18 cellular contexts compared by ENCODE assay signal in the genomic region with DNA sequence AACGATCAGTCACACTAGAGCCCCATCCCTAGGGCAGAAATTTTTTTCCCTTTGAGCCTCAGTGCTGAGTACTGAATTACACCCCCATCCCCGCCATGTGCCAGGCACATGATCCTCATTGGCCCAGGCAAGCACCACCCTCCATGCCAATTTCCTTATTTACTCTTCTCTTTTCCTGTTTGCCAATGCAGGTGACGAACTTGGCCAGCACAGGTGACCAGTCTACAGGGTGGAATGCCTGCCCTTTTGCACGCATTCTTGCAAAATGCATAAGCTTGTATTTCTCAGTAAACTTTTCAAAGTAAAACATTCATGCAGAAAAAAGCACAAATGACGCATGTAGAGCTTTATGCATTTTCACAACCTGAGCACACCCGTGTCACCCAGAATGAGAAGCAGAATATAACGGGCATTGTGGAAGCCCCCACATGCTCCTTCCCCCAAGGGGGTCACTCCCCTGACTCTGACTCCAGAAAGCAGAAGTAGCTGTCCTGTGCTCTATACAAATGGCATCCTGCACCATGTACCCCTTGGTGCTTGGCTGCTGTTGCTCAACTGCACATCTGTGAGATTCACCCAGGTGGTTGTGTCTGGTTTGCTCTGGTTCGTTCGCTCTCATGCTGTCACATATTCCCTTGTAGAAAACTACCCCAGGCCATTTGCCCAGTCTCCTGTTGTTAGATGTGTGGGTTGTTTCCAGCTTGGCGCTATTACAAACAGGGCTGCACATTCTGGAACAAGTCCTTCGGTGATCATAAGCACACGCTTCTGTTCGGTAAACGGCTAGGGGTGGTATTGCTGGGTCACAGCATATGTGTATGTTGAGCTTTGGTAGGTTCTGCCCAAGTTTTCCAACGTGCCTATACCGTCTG.
A peak's percentile ranks its signal among the peaks of the same experiment; 100 is the strongest.
DNase-seq lines count a peak whose midpoint lies in the region; ATAC-seq and TF ChIP-seq lines count a peak whose summit lies in the region.
"Had no signal": no experiment of that assay in that cellular context is flagged by ENCODE, and none has a peak within 500 bp of the region (broad histone marks: within the 10 kb centered on the region; RNA-seq: fewer than 3 reads in every experiment).

No MANE protein-coding gene starts in this region.

- POLR2A ChIA-PET in PC-3 (lab: Charles Lee; ENCODE audit: unreplicated experiment): no interaction called here
- POLR2A ChIA-PET in activated CD4-positive, alpha-beta memory T cell treated with anti-CD3 and anti-CD28 coated beads for 36 hours (lab: Charles Lee): no interaction called here

- intact Hi-C loops in PC-3 (cut with micrococcal nuclease) (loop anchor here (2.0 kb wide), 2 partner anchors 66 to 72 kb away; partner anchors contain the start of gene SLC6A6), left colon (cut with DNase I, micrococcal nuclease) (no loop called here), spleen (cut with DNase I; ENCODE audit: low total_unique reads) (no loop called here), adrenal gland (cut with DNase I) (no loop called here)
- intact Hi-C loops in activated CD4-positive, alpha-beta memory T cell treated with anti-CD3 and anti-CD28 coated beads for 36 hours (cut with micrococcal nuclease): no loop called here

- no peaks in the 10 kb centered on the region for H3K9me2 ChIP-seq in Karpas-422 (replicated peaks; ENCODE audit: insufficient read depth, low read length)
- H3K9me2 ChIP-seq in PC-3 (replicated peaks; ENCODE audit: low read length): no peaks in the 10 kb centered on the region

- H3K27ac ChIP-seq in Karpas-422 (ENCODE audit: low read length) (no peak overlapping the region), PC-3 (ENCODE audit: low read length) (peak overlapping the region; percentile 63), spleen (no peak overlapping the region), adrenal gland (no peak overlapping the region)
- H3K27ac ChIP-seq: vagina had no signal

- H3K4me3 Mint-ChIP-seq in activated CD4-positive, alpha-beta memory T cell treated with anti-CD3 and anti-CD28 coated beads for 36 hours: no peak overlapping the region
- H3K4me3 Mint-ChIP-seq: H9; IgD-negative memory B cell; T-helper 2 cell treated with Interferon-gamma antibody and Interleukin-4, amounts not matched to agents 5 μg/mL and 100 μg/mL, for 36 hours had no signal

- CTCF ChIA-PET in PC-3 (lab: Charles Lee): interaction anchor here (0.7 kb wide), 1 partner anchor 682 kb away, joined by 3 read pairs; no protein-coding TSS in a partner anchor
- CTCF ChIA-PET in activated CD4-positive, alpha-beta memory T cell treated with anti-CD3 and anti-CD28 coated beads for 36 hours (lab: Charles Lee): no interaction called here

- H3K4me1 Mint-ChIP-seq in activated CD4-positive, alpha-beta memory T cell treated with anti-CD3 and anti-CD28 coated beads for 36 hours (ENCODE audit: low read depth): no peaks in the 10 kb centered on the region

- H3K4me1 ChIP-seq in Karpas-422 (ENCODE audit: low read length) (peaks cover 11% of the 10 kb centered on the region), PC-3 (ENCODE audit: insufficient read depth, low read length) (peaks cover 21% of the 10 kb centered on the region), spleen (peaks cover 0 to 8% (median 3%) of the 10 kb centered on the region in 6 donors), adrenal gland (replicated peaks in 1 of 2) (no peaks in the 10 kb centered on the region)
- H3K4me1 ChIP-seq: vagina had no signal

- no peaks in the 10 kb centered on the region for H3K79me2 ChIP-seq in Karpas-422 (ENCODE audit: low read length)
- H3K79me2 ChIP-seq in PC-3 (ENCODE audit: low read length): no peaks in the 10 kb centered on the region

- H3K27ac Mint-ChIP-seq in activated CD4-positive, alpha-beta memory T cell treated with anti-CD3 and anti-CD28 coated beads for 36 hours: no peak overlapping the region
- H3K27ac Mint-ChIP-seq: activated naive CD4-positive, alpha-beta T cell treated with anti-CD3 and anti-CD28 coated beads, Interleukin-2, amount 50 U/mL, for 72 hours; H9; IgD-negative memory B cell; T-helper 2 cell treated with Interferon-gamma antibody and Interleukin-4, amounts not matched to agents 5 μg/mL and 100 μg/mL, for 36 hours had no signal

- H3K9me3 Mint-ChIP-seq in activated CD4-positive, alpha-beta memory T cell treated with anti-CD3 and anti-CD28 coated beads for 36 hours: no peaks in the 10 kb centered on the region
- H3K9me3 Mint-ChIP-seq: activated naive CD4-positive, alpha-beta T cell treated with anti-CD3 and anti-CD28 coated beads, Interleukin-2, amount 50 U/mL, for 72 hours; IgD-negative memory B cell; T-helper 2 cell treated with Interferon-gamma antibody and Interleukin-4, amounts not matched to agents 5 μg/mL and 100 μg/mL, for 36 hours had no signal

- H3K27me3 ChIP-seq in Karpas-422 (ENCODE audit: low read length) (no peaks in the 10 kb centered on the region), PC-3 (ENCODE audit: low read length) (no peaks in the 10 kb centered on the region), spleen (replicated peaks in 1 of 7) (no peaks in the 10 kb centered on the region), adrenal gland (no peaks in the 10 kb centered on the region)
- H3K27me3 ChIP-seq: vagina had no signal

- H4K20me1 ChIP-seq in Karpas-422 (ENCODE audit: insufficient read depth, low read depth, low read length) (no peaks in the 10 kb centered on the region), PC-3 (ENCODE audit: low read length) (no peaks in the 10 kb centered on the region)

- H3K9ac ChIP-seq in Karpas-422 (ENCODE audit: low read length): no peak overlapping the region
- peak overlapping the region; percentile 28; the same call in 1 of the 2 replicates for H3K9ac ChIP-seq in PC-3 (ENCODE audit: low read length)

- WGBS in spleen, 5 donors: 65 to 78% (median 70%) methylated on average over 16 of the region's 16 CpGs
- 73 to 77% (median 75%) methylated on average over 16 of the region's 16 CpGs for WGBS in adrenal gland, 4 donors

- TF ChIP-seq POLR2A in spleen (IDR thresholded peaks at IDR 0.05) (no peak), adrenal gland (IDR thresholded peaks at IDR 0.05) (no peak)

- no TSS peak for BruUV-seq in PC-3 (replicated peaks; lab: Mats Ljungman, UMichigan)

- peak; percentile 52 for DNase-seq in Karpas-422
- DNase-seq in PC-3: peak; percentile 93
- DNase-seq in left colon: peak; percentile 59 to 82
- DNase-seq in spleen: peak; percentile 35
- DNase-seq in NCI-H187 treated with DMSO at 0.1 percent for 48 hours (lab: John Stamatoyannopoulos, UW): no peak
- no peak for DNase-seq in adrenal gland
- DNase-seq in activated CD4-positive, alpha-beta memory T cell treated with anti-CD3 and anti-CD28 coated beads for 36 hours: no peak
- DNase-seq: activated CD4-positive, alpha-beta T cell treated with anti-CD3 and anti-CD28 coated beads for 4 hours; activated T-cell treated with anti-CD3 and anti-CD28 coated beads for 4 hours; effector CD8-positive, alpha-beta T cell; H9; NCI-H1930; NCI-H82; stimulated activated naive CD4-positive, alpha-beta T cell treated with Interleukin-2 at 50 U/mL for 16 hours had no signal

- H3K36me3 Mint-ChIP-seq in activated CD4-positive, alpha-beta memory T cell treated with anti-CD3 and anti-CD28 coated beads for 36 hours: no peaks in the 10 kb centered on the region
- H3K36me3 Mint-ChIP-seq: activated naive CD4-positive, alpha-beta T cell treated with anti-CD3 and anti-CD28 coated beads, Interleukin-2, amount 50 U/mL, for 72 hours had no signal

- no peak overlapping the region for H3K4me2 ChIP-seq in Karpas-422 (ENCODE audit: low read depth, low read length, poor library complexity, severe bottlenecking)
- peak overlapping the region; percentile 52 for H3K4me2 ChIP-seq in PC-3 (ENCODE audit: low read length)

- H3K27me3 Mint-ChIP-seq in activated CD4-positive, alpha-beta memory T cell treated with anti-CD3 and anti-CD28 coated beads for 36 hours: no peaks in the 10 kb centered on the region

- no peak overlapping the region for H3K4me3 ChIP-seq in Karpas-422 (ENCODE audit: low read length)
- no peak overlapping the region; the same call in 1 of the 2 replicates for H3K4me3 ChIP-seq in PC-3 (ENCODE audit: low read length)
- no peak overlapping the region for H3K4me3 ChIP-seq in spleen
- H3K4me3 ChIP-seq in adrenal gland: no peak overlapping the region
- H3K4me3 ChIP-seq: vagina had no signal

- ATAC-seq in PC-3 (peak; percentile 91), left colon (peak; percentile 93)
- ATAC-seq: activated naive CD4-positive, alpha-beta T cell treated with anti-CD3 and anti-CD28 coated beads, Interleukin-2, amount 50 U/mL, for 72 hours had no signal

- H3K9me3 ChIP-seq in Karpas-422 (ENCODE audit: low read length) (no peaks in the 10 kb centered on the region), PC-3 (ENCODE audit: low read length) (no peaks in the 10 kb centered on the region), spleen (no peaks in the 10 kb centered on the region), adrenal gland (replicated peaks in 1 of 3) (no peaks in the 10 kb centered on the region)
- H3K9me3 ChIP-seq: vagina had no signal

- no peak overlapping the region for H2AFZ ChIP-seq in Karpas-422 (ENCODE audit: low read length)
- H2AFZ ChIP-seq in PC-3 (ENCODE audit: low read length): peak overlapping the region; percentile 3; the same call in 1 of the 2 replicates

- H3F3A ChIP-seq in PC-3 (ENCODE audit: low read length, unreplicated experiment): no peaks in the 10 kb centered on the region

- H3K36me3 ChIP-seq in Karpas-422 (ENCODE audit: insufficient read depth, low read length) (no peaks in the 10 kb centered on the region), PC-3 (ENCODE audit: low read depth, low read length) (no peaks in the 10 kb centered on the region), spleen (no peaks in the 10 kb centered on the region), adrenal gland (replicated peaks in 1 of 2) (no peaks in the 10 kb centered on the region)
- H3K36me3 ChIP-seq: vagina had no signal

- TF ChIP-seq CTCF in PC-3 (conservative IDR thresholded peaks at IDR 0.05; ENCODE audit: low read depth, low read length) (no peak), spleen (IDR thresholded peaks at IDR 0.05 in 8 of 11, conservative IDR thresholded peaks at IDR 0.05 in 3 of 11) (no peak), adrenal gland (IDR thresholded peaks at IDR 0.05) (no peak)

Comparison
In these comparisons a context has a peak if more than half of its experiments do, and no peak if none do; other contexts are left out.
1. DNase-seq: peak in Karpas-422 (single experiment), PC-3 (single experiment), left colon (2 of 2) and spleen (single experiment); none in NCI-H187 treated with DMSO at 0.1 percent for 48 hours (single experiment), adrenal gland (0 of 7) and activated CD4-positive, alpha-beta memory T cell treated with anti-CD3 and anti-CD28 coated beads for 36 hours (single experiment).